ENCODE assay signal across 19 cellular contexts in the genomic region with DNA sequence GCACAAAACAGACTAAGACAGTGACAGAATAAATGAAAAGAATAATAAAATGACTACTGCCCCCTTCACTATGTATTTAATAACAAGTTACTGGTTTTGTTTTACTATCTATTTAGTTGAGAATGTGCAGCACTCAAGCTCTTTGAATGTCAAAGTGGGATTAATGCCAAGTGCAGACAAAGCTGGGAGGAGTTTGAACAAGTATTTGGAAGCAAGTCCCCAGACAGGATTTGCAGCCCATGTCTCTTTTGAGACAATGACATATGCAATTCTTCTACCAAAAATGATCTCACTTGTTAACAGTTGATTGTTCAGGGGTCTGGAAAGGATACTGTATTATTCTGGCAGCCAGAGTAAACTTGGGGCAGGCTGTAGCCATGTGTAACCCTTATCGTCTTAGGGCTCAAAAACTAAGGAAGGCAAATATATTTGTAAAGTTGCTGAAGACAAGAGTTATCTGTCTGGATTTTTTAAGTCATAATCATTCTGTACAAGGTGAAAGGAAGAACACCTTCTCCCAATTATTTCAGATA. TPM values are rescaled to one million over a fixed set of nuclear protein-coding genes. Genes with fewer than 3 reads are reported as not detected.
DNase-seq lines count a peak whose midpoint lies in the region; ATAC-seq and TF ChIP-seq lines count a peak whose summit lies in the region.
"Had no signal": no experiment of that assay in that cellular context is flagged by ENCODE, and none has a peak within 500 bp of the region (broad histone marks: within the 10 kb centered on the region; RNA-seq: fewer than 3 reads in every experiment).

No MANE protein-coding gene starts in this region.

- intact Hi-C loops in left cardiac atrium (cut with DNase I) (no loop called here), sciatic nerve (cut with DNase I) (no loop called here)

- CTCF ChIA-PET in WTC11 (lab: Charles Lee): no interaction called here

- H2AFZ ChIP-seq in Karpas-422 (ENCODE audit: low read length): no peak overlapping the region

- H4K20me1 ChIP-seq in Karpas-422 (ENCODE audit: insufficient read depth, low read depth, low read length): no peaks in the 10 kb centered on the region
- H4K20me1 ChIP-seq: BLaER1 treated with 17β-estradiol and CSF1 and Interleukin-3, amounts not matched to agents 10 nM and 100 nM had no signal

- DNase-seq in NCI-H1105 (lab: John Stamatoyannopoulos, UW) (peak; percentile 16), astrocyte of the hippocampus (ENCODE audit: low read depth, low spot score) (peak; percentile 43), left cardiac atrium (no peak), sciatic nerve (ENCODE audit: low spot score) (no peak), WTC11 (ENCODE audit: low spot score) (no peak), ecto neural progenitor cell (ENCODE audit: low spot score) (no peak), Karpas-422 (no peak)
- no peak for DNase-seq in activated CD4-positive, alpha-beta T cell treated with anti-CD3 and anti-CD28 coated beads for 4 hours
- DNase-seq: activated naive CD4-positive, alpha-beta T cell treated with Interleukin-2 at 50 U/mL for 16 hours; DND-41; effector memory CD8-positive, alpha-beta T cell; H7; NCI-H524 treated with DMSO at 0.1 percent for 48 hours; occipital lobe; stimulated activated naive CD8-positive, alpha-beta T cell treated with anti-CD3 and anti-CD28 coated beads, Interleukin-15, Interleukin-2, amounts not matched to agents 100 U/mL and 50 U/mL, for 24 hours; T-cell had no signal

- H3K27ac Mint-ChIP-seq in WTC11: no peak overlapping the region
- H3K27ac Mint-ChIP-seq: effector memory CD8-positive, alpha-beta T cell; T-cell had no signal

- H3K36me3 ChIP-seq in Karpas-422 (ENCODE audit: insufficient read depth, low read length): no peaks in the 10 kb centered on the region
- H3K36me3 ChIP-seq: BLaER1 treated with 17β-estradiol and CSF1 and Interleukin-3, amounts not matched to agents 10 nM and 100 nM had no signal

- no peak overlapping the region for H3K4me3 Mint-ChIP-seq in WTC11
- H3K4me3 Mint-ChIP-seq: effector memory CD8-positive, alpha-beta T cell; T-cell had no signal

- no peaks in the 10 kb centered on the region for H3K79me2 ChIP-seq in Karpas-422 (ENCODE audit: low read length)

- H3K27me3 Mint-ChIP-seq in WTC11 (ENCODE audit: low read depth): peaks cover 36% of the 10 kb centered on the region

- no peaks in the 10 kb centered on the region for H3K27me3 ChIP-seq in Karpas-422 (ENCODE audit: low read length)
- H3K27me3 ChIP-seq: BLaER1 treated with 17β-estradiol and CSF1 and Interleukin-3, amounts not matched to agents 10 nM and 100 nM had no signal

- no peaks in the 10 kb centered on the region for H3K36me3 Mint-ChIP-seq in WTC11
- H3K36me3 Mint-ChIP-seq: T-cell had no signal

- ATAC-seq in left cardiac atrium (peak; percentile 69 to 90), sciatic nerve (peak; percentile 35), WTC11 (no peak)
- ATAC-seq: effector memory CD8-positive, alpha-beta T cell; foreskin keratinocyte; HepG2; stimulated activated naive CD8-positive, alpha-beta T cell treated with anti-CD3 and anti-CD28 coated beads, Interleukin-15, Interleukin-2, amounts not matched to agents 100 U/mL and 50 U/mL, for 24 hours; T-cell had no signal

- H3K4me1 Mint-ChIP-seq in WTC11: peaks cover 29% of the 10 kb centered on the region
- H3K4me1 Mint-ChIP-seq: T-cell had no signal

- H3K9me3 ChIP-seq in Karpas-422 (ENCODE audit: low read length): no peaks in the 10 kb centered on the region
- H3K9me3 ChIP-seq: BLaER1 treated with 17β-estradiol and CSF1 and Interleukin-3, amounts not matched to agents 10 nM and 100 nM had no signal

- no peak for TF ChIP-seq CTCF in WTC11 (IDR thresholded peaks at IDR 0.05)

- POLR2A ChIA-PET in WTC11 (lab: Charles Lee): no interaction called here

- no peaks in the 10 kb centered on the region for H3K9me3 Mint-ChIP-seq in WTC11
- H3K9me3 Mint-ChIP-seq: effector memory CD8-positive, alpha-beta T cell; T-cell had no signal

- H3K9me2 ChIP-seq in Karpas-422 (replicated peaks; ENCODE audit: insufficient read depth, low read length): no peaks in the 10 kb centered on the region

- no peak overlapping the region for H3K9ac ChIP-seq in Karpas-422 (ENCODE audit: low read length)
- H3K9ac ChIP-seq: BLaER1 treated with 17β-estradiol and CSF1 and Interleukin-3, amounts not matched to agents 10 nM and 100 nM had no signal

- H3K4me3 ChIP-seq in Karpas-422 (ENCODE audit: low read length): no peak overlapping the region
- H3K4me3 ChIP-seq: BLaER1 treated with 17β-estradiol and CSF1 and Interleukin-3, amounts not matched to agents 10 nM and 100 nM had no signal

- H3K27ac ChIP-seq in Karpas-422 (ENCODE audit: low read length): no peak overlapping the region
- H3K27ac ChIP-seq: BLaER1 treated with 17β-estradiol and CSF1 and Interleukin-3, amounts not matched to agents 10 nM and 100 nM; foreskin keratinocyte had no signal

- H3K4me1 ChIP-seq in Karpas-422 (ENCODE audit: low read length): peaks cover 7% of the 10 kb centered on the region

- no peak overlapping the region for H3K4me2 ChIP-seq in Karpas-422 (ENCODE audit: low read depth, low read length, poor library complexity, severe bottlenecking)
- H3K4me2 ChIP-seq: BLaER1 treated with 17β-estradiol and CSF1 and Interleukin-3, amounts not matched to agents 10 nM and 100 nM had no signal

TF ChIP-seq in WTC11, 78 proteins besides CTCF, POLR2A, EP300 and RAD21 (continues in another document):
- TF ChIP-seq, protein P1, sequence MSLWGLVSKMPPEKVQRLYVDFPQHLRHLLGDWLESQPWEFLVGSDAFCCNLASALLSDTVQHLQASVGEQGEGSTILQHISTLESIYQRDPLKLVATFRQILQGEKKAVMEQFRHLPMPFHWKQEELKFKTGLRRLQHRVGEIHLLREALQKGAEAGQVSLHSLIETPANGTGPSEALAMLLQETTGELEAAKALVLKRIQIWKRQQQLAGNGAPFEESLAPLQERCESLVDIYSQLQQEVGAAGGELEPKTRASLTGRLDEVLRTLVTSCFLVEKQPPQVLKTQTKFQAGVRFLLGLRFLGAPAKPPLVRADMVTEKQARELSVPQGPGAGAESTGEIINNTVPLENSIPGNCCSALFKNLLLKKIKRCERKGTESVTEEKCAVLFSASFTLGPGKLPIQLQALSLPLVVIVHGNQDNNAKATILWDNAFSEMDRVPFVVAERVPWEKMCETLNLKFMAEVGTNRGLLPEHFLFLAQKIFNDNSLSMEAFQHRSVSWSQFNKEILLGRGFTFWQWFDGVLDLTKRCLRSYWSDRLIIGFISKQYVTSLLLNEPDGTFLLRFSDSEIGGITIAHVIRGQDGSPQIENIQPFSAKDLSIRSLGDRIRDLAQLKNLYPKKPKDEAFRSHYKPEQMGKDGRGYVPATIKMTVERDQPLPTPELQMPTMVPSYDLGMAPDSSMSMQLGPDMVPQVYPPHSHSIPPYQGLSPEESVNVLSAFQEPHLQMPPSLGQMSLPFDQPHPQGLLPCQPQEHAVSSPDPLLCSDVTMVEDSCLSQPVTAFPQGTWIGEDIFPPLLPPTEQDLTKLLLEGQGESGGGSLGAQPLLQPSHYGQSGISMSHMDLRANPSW (CRISPR knock-in tag; conservative IDR thresholded peaks at IDR 0.05; ENCODE audit: low read depth): no peak
- TF ChIP-seq AR (CRISPR knock-in tag; IDR thresholded peaks at IDR 0.05) (no peak), ZMAT4 (CRISPR knock-in tag; IDR thresholded peaks at IDR 0.05) (no peak), GRHL2 (CRISPR knock-in tag; IDR thresholded peaks at IDR 0.05; ENCODE audit: insufficient replicate concordance, severe bottlenecking) (no peak), ZNF263 (CRISPR knock-in tag; IDR thresholded peaks at IDR 0.05; ENCODE audit: low read depth) (no peak), CREM (CRISPR knock-in tag; IDR thresholded peaks at IDR 0.05) (no peak), CBFB (CRISPR knock-in tag; IDR thresholded peaks at IDR 0.05; ENCODE audit: low read depth) (no peak), ZNF416 (CRISPR knock-in tag; IDR thresholded peaks at IDR 0.05) (no peak), TP53 (CRISPR knock-in tag; IDR thresholded peaks at IDR 0.05) (no peak), JAZF1 (CRISPR knock-in tag; IDR thresholded peaks at IDR 0.05) (no peak), ATF1 (CRISPR knock-in tag; IDR thresholded peaks at IDR 0.05) (no peak), ZNF219 (CRISPR knock-in tag; IDR thresholded peaks at IDR 0.05; ENCODE audit: borderline replicate concordance) (no peak), ZNF232 (CRISPR knock-in tag; IDR thresholded peaks at IDR 0.05) (no peak), MXD4 (CRISPR knock-in tag; IDR thresholded peaks at IDR 0.05; ENCODE audit: borderline replicate concordance) (no peak)

RNA-seq across cellular contexts. Expression of gene COLGALT2, which starts 15.8 kb away (rescaled TPM):
- 1 to 10 TPM; 3.8 to 4.9 TPM for total RNA-seq in left cardiac atrium
- 2.5 TPM for total RNA-seq in sciatic nerve
- total RNA-seq in WTC11 (2021): 1.5 to 2.1 TPM (median 1.5 TPM) in 3 replicates
- 0.04 TPM in 1 of 2 replicates, not detected in the other for total RNA-seq in Karpas-422 (2014; rRNA removed; shearing (Covaris generic); ENCODE audit: low replicate concordance)

RNA-seq across cellular contexts. Expression of gene TSEN15, which starts 29.8 kb away (rescaled TPM):
- total RNA-seq in left cardiac atrium (10 to 100 TPM; 20.2 to 23.6 TPM), sciatic nerve (22.3 TPM), WTC11 (2021) (22.1 to 24.6 TPM (median 23.8 TPM) in 3 replicates)
- 46.2 and 79.7 TPM in 2 replicates for total RNA-seq in Karpas-422 (2014; rRNA removed; shearing (Covaris generic); ENCODE audit: low replicate concordance)

Comparison
In these comparisons a context has a peak if more than half of its experiments do, and no peak if none do; other contexts are left out.
1. DNase-seq: peak in NCI-H1105 (single experiment) and astrocyte of the hippocampus (single experiment); none in left cardiac atrium (single experiment), sciatic nerve (single experiment), WTC11 (single experiment), ecto neural progenitor cell (single experiment), activated CD4-positive, alpha-beta T cell treated with anti-CD3 and anti-CD28 coated beads for 4 hours (0 of 2) and Karpas-422 (single experiment).